In the genomic region with DNA sequence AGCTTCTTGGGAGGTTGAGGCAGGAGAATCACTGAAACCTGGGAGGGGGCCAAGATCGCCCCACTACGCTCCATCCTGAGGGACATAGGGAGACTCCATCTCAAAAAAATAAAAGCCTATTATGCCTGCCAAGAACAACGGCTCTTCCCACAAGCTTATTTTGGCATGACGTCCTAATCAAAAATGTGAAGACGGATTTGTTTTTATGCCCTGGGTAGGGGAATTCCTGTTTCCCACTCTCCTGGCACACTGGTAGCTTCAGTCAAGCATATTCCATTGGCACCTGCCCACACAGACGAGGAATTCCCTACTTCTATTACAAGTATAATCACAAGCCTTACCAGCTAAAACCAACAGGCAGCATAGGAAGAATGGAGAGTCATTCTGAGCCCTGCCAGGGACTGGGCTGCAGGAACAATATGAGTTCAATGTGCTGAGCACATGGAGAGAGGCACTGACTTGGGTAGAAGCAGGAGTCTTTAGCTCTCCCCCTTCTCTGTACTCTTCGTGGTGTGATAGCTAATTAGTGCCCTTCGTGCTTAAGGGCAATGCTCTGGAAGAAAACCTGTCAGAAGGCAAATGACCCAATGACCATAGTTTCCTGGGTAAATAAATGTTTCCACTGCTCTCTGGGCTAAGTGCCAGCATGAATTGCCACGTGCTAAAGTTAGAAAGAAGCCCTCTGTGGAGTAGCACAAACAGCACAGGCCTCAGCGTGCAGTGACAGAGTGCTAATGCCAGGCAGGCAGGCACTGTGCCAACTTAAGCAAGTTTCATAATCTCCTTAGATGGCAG, we compare ENCODE assay signal across 8 cellular contexts. TPM values are rescaled to one million over a fixed set of nuclear protein-coding genes. Genes with fewer than 3 reads are reported as not detected.
DNase-seq lines count a peak whose midpoint lies in the region; ATAC-seq and TF ChIP-seq lines count a peak whose summit lies in the region.

No MANE protein-coding gene starts in this region.

- H3K27me3 ChIP-seq in mammary epithelial cell (ENCODE audit: insufficient read depth, low read length) = no peaks in the 10 kb centered on the region
- no peaks in the 10 kb centered on the region for H3K27me3 ChIP-seq in thymus (ENCODE audit: control insufficient read depth, insufficient read depth)

- H4K20me1 ChIP-seq in mammary epithelial cell (ENCODE audit: insufficient read depth, low read length) = no peaks in the 10 kb centered on the region

- peak overlapping the region; percentile 73 for H2AFZ ChIP-seq in mammary epithelial cell (ENCODE audit: low read depth, low read length)

- CTCF ChIA-PET in mammary epithelial cell (lab: Charles Lee; ENCODE audit: low non-redundant PET) = no interaction called here

- in situ Hi-C loops in Caki2 (cut with HindIII; ENCODE audit: low pct_unique_long_range_greater_than_20kb, low sequenced_read_pairs) = no loop called here
- in situ Hi-C loops in mammary epithelial cell (cut with MboI; ENCODE audit: low sequenced_read_pairs in 2 of 2) = loop anchor here in 1 of 2 donors (5.0 to 10.0 kb wide), 2 partner anchors 358 to 445 kb away; no protein-coding TSS in a partner anchor

- H3K9ac ChIP-seq in mammary epithelial cell (ENCODE audit: insufficient read depth, low read length) = peak overlapping the region; percentile 54

- H3K36me3 ChIP-seq in mammary epithelial cell (ENCODE audit: insufficient read depth, low read length) = no peaks in the 10 kb centered on the region
- no peaks in the 10 kb centered on the region for H3K36me3 ChIP-seq in thymus (ENCODE audit: control insufficient read depth, insufficient read depth)

- dilution Hi-C loops in mammary epithelial cell (cut with HindIII; ENCODE audit: low sequenced_read_pairs) = no loop called here

- BruUV-seq in mammary epithelial cell (replicated peaks; lab: Mats Ljungman, UMichigan) = no TSS peak

- TF ChIP-seq CTCF in mammary epithelial cell (conservative IDR thresholded peaks at IDR 0.05 in 1 of 2, IDR thresholded peaks at IDR 0.05 in 1 of 2; ENCODE audit: extremely low read depth in 1 of 2, insufficient read depth in 1 of 2, low read depth in 1 of 2, low read length in 2 of 2) = no peak

- H3K4me3 ChIP-seq in mammary epithelial cell (replicated peaks in 1 of 3; ENCODE audit: insufficient read depth in 1 of 3, low read depth in 2 of 3, low read length in 3 of 3) = no peak overlapping the region
- H3K4me3 ChIP-seq in thymus (ENCODE audit: low read length) = no peak overlapping the region

- DNase-seq in Caki2 (ENCODE audit: low read depth) (peak; percentile 99), MV-4-11 (lab: John Stamatoyannopoulos, UW) (peak; percentile 53), mammary epithelial cell (peak; percentile 93), left kidney (ENCODE audit: low read depth, low spot score) (peak; percentile 44)
- no peak for DNase-seq in stimulated activated CD4-positive, alpha-beta T cell treated with anti-CD3 and anti-CD28 coated beads, Interleukin-4, amount 100 ng/mL, for 4 hours
- DNase-seq in stimulated activated CD4-positive, alpha-beta T cell treated with anti-CD3 and anti-CD28 coated beads, Interleukin-1b, Interleukin-23, amount 100 ng/mL, for 48 hours = no peak

- H3K27ac ChIP-seq in mammary epithelial cell (ENCODE audit: insufficient read depth, low read depth, low read length) (peak overlapping the region; percentile 68), thymus (ENCODE audit: low read depth) (peak overlapping the region; percentile 54)

- intact Hi-C loops in mammary epithelial cell (cut with micrococcal nuclease) = loop anchor here (5.0 kb wide), 1 partner anchor 68 kb away; no protein-coding TSS in a partner anchor

- peaks cover 17% of the 10 kb centered on the region for H3K4me1 ChIP-seq in mammary epithelial cell (ENCODE audit: insufficient read depth, low read length)
- H3K4me1 ChIP-seq in thymus (ENCODE audit: control insufficient read depth, insufficient read depth, low read length) = no peaks in the 10 kb centered on the region

- no peaks in the 10 kb centered on the region for H3K9me3 ChIP-seq in mammary epithelial cell (replicated peaks; ENCODE audit: insufficient read depth, low read length)
- no peaks in the 10 kb centered on the region for H3K9me3 ChIP-seq in thymus (ENCODE audit: control insufficient read depth)

- no peaks in the 10 kb centered on the region for H3K79me2 ChIP-seq in mammary epithelial cell (ENCODE audit: insufficient read depth, low read length)

- H3K4me2 ChIP-seq in mammary epithelial cell (ENCODE audit: insufficient read depth, low read depth, low read length) = peak overlapping the region; percentile 58

- ATAC-seq in GM19023 (IDR thresholded peaks at IDR 0.05; ENCODE audit: unreplicated experiment) = no peak

- 14% methylated on average over 9 of the region's 10 CpGs for WGBS in mammary epithelial cell (ENCODE audit: low coverage, missing lambda C conversion rate)
- 71% methylated on average over 10 of the region's 10 CpGs for WGBS in thymus

RNA-seq across cellular contexts. Expression of a gene that starts 16.8 kb away (rescaled TPM):
- 0.23 and 1.8 TPM in 2 replicates for total RNA-seq in Caki2 (2014; rRNA removed; shearing (Covaris generic); ENCODE audit: low replicate concordance)
- total RNA-seq in mammary epithelial cell = under 1 TPM; 0.17 to 0.85 TPM
- 0.06 TPM for polyA plus RNA-seq in mammary epithelial cell
- polyA minus RNA-seq in mammary epithelial cell = not detected
- 4.5 TPM for polyA plus RNA-seq in thymus

Comparison
In these comparisons a context has a peak if more than half of its experiments do, and no peak if none do; other contexts are left out.
1. DNase-seq: peak in Caki2 (single experiment), MV-4-11 (single experiment), mammary epithelial cell (single experiment) and left kidney (single experiment); none in stimulated activated CD4-positive, alpha-beta T cell treated with anti-CD3 and anti-CD28 coated beads, Interleukin-4, amount 100 ng/mL, for 4 hours (0 of 2) and stimulated activated CD4-positive, alpha-beta T cell treated with anti-CD3 and anti-CD28 coated beads, Interleukin-1b, Interleukin-23, amount 100 ng/mL, for 48 hours (single experiment).